19 cellular contexts compared by ENCODE assay signal in genomic region chr1:218735436-218735835, GRCh38.
DNase-seq lines count a peak whose midpoint lies in the region; ATAC-seq and TF ChIP-seq lines count a peak whose summit lies in the region.
"Had no signal": no experiment of that assay in that cellular context is flagged by ENCODE, and none has a peak within 500 bp of the region (broad histone marks: within the 10 kb centered on the region; RNA-seq: fewer than 3 reads in every experiment).

No MANE protein-coding gene starts in this region.

- H3K4me3 ChIP-seq in AG10803 (ENCODE audit: low read length) (no peak overlapping the region), SK-N-SH (ENCODE audit: low read depth in 2 of 2, low read length in 1 of 2) (no peak overlapping the region), fibroblast of pulmonary artery (replicated peaks; ENCODE audit: low read depth, low read length) (no peak overlapping the region)
- H3K4me3 ChIP-seq: BLaER1 treated with 17β-estradiol and CSF1 and Interleukin-3, amounts not matched to agents 10 nM and 100 nM; dorsolateral prefrontal cortex; esophagus muscularis mucosa; HAP-1; ovary had no signal

- TF ChIP-seq CTCF in AG10803 (conservative IDR thresholded peaks at IDR 0.05; ENCODE audit: low read length) (no peak), SK-N-SH (IDR thresholded peaks at IDR 0.05) (no peak), fibroblast of pulmonary artery (IDR thresholded peaks at IDR 0.05; ENCODE audit: low read length, missing control alignments) (no peak)

- H3K9me2 ChIP-seq in SK-N-SH = no peaks in the 10 kb centered on the region

- DNase-seq in AG10803 (ENCODE audit: low read depth) = peak; percentile 71
- no peak for DNase-seq in SK-N-SH
- DNase-seq in fibroblast of pulmonary artery (ENCODE audit: low read depth) = peak; percentile 93
- DNase-seq in myocyte (ENCODE audit: low read depth) = peak; percentile 51
- DNase-seq in NCI-H1105 treated with DMSO at 0.1 percent for 48 hours (lab: John Stamatoyannopoulos, UW) = no peak
- no peak for DNase-seq in OCI-M1 (lab: John Stamatoyannopoulos, UW)
- DNase-seq: activated CD4-positive, alpha-beta T cell treated with anti-CD3 and anti-CD28 coated beads for 48 hours; activated T-cell treated with anti-CD3 and anti-CD28 coated beads, Interleukin-2, amount 50 U/mL, for 1 hour; DMS153; dorsolateral prefrontal cortex; NCI-H2029; NCI-H69; T-helper 2 cell had no signal

- POLR2A ChIA-PET in SK-N-SH (lab: Yijun Ruan, JAX) = no interaction called here

- TF ChIP-seq RAD21 in SK-N-SH (IDR thresholded peaks at IDR 0.05; ENCODE audit: low read length) = no peak

- ATAC-seq in GM21737 (IDR thresholded peaks at IDR 0.05; ENCODE audit: unreplicated experiment) = no peak
- ATAC-seq in HG02642 (IDR thresholded peaks at IDR 0.05; ENCODE audit: poor library complexity, unreplicated experiment) = no peak

- no peaks in the 10 kb centered on the region for H3K79me2 ChIP-seq in SK-N-SH (ENCODE audit: insufficient read depth)

- no peaks in the 10 kb centered on the region for H3K9me3 ChIP-seq in SK-N-SH
- H3K9me3 ChIP-seq: esophagus muscularis mucosa, ovary had no signal

- no peak overlapping the region for H3K4me2 ChIP-seq in SK-N-SH
- H3K4me2 ChIP-seq: BLaER1 treated with 17β-estradiol and CSF1 and Interleukin-3, amounts not matched to agents 10 nM and 100 nM had no signal

- H3K9ac ChIP-seq in SK-N-SH = no peak overlapping the region
- H3K9ac ChIP-seq: BLaER1 treated with 17β-estradiol and CSF1 and Interleukin-3, amounts not matched to agents 10 nM and 100 nM had no signal

- no peaks in the 10 kb centered on the region for H3K27me3 ChIP-seq in SK-N-SH (ENCODE audit: insufficient read depth)
- H3K27me3 ChIP-seq: BLaER1 treated with 17β-estradiol and CSF1 and Interleukin-3, amounts not matched to agents 10 nM and 100 nM; esophagus muscularis mucosa; ovary had no signal

- H3K36me3 ChIP-seq in SK-N-SH (replicated peaks in 1 of 2; ENCODE audit: control insufficient read depth in 1 of 2, insufficient read depth in 2 of 2, low read length in 1 of 2) = no peaks in the 10 kb centered on the region
- H3K36me3 ChIP-seq: BLaER1 treated with 17β-estradiol and CSF1 and Interleukin-3, amounts not matched to agents 10 nM and 100 nM; esophagus muscularis mucosa; HAP-1; ovary had no signal

- no peaks in the 10 kb centered on the region for H3F3A ChIP-seq in SK-N-SH (replicated peaks; ENCODE audit: insufficient read depth)

- peak overlapping the region; percentile 43; the same call in 1 of the 2 replicates for H2AFZ ChIP-seq in SK-N-SH (ENCODE audit: low read depth)

- TF ChIP-seq EP300 in SK-N-SH (IDR thresholded peaks at IDR 0.05; ENCODE audit: borderline replicate concordance in 1 of 2, low read depth in 1 of 2, low read length in 1 of 2) = no peak

- 0 out of 4 replicates have a peak, but pooled peaks cover 0 to 6% of the 10 kb centered on the region in 2 experiments for H3K4me1 ChIP-seq in SK-N-SH (ENCODE audit: control insufficient read depth in 1 of 2, insufficient read depth in 2 of 2, low read depth in 1 of 2, low read length in 1 of 2)
- H3K4me1 ChIP-seq: BLaER1 treated with 17β-estradiol and CSF1 and Interleukin-3, amounts not matched to agents 10 nM and 100 nM; HAP-1 had no signal

- CTCF ChIA-PET in SK-N-SH (lab: Yijun Ruan, JAX) = interaction anchor here (0.6 to 1.1 kb wide), 3 partner anchors 13 to 135 kb away, joined by 3 to 4 read pairs (median 3); no protein-coding TSS in a partner anchor

- no peaks in the 10 kb centered on the region for H4K20me1 ChIP-seq in SK-N-SH (ENCODE audit: insufficient read depth)
- H4K20me1 ChIP-seq: BLaER1 treated with 17β-estradiol and CSF1 and Interleukin-3, amounts not matched to agents 10 nM and 100 nM had no signal

- H3K27ac ChIP-seq in SK-N-SH (ENCODE audit: low read depth in 2 of 2, low read length in 1 of 2) = no peak overlapping the region
- H3K27ac ChIP-seq: BLaER1 treated with 17β-estradiol and CSF1 and Interleukin-3, amounts not matched to agents 10 nM and 100 nM; dorsolateral prefrontal cortex; esophagus muscularis mucosa; ovary had no signal

TF ChIP-seq in SK-N-SH, 30 proteins besides CTCF, POLR2A, EP300 and RAD21:
- TF ChIP-seq NFIC (IDR thresholded peaks at IDR 0.05; ENCODE audit: borderline replicate concordance) (peak; percentile 10; the same call in 1 of the 2 replicates), NRF1 (IDR thresholded peaks at IDR 0.05; ENCODE audit: low read depth, low read length) (no peak), JUND (IDR thresholded peaks at IDR 0.05) (0 out of 2 replicates have a peak, but pooled peaks have one; percentile 28)

Comparison
In these comparisons a context has a peak if more than half of its experiments do, and no peak if none do; other contexts are left out.
1. DNase-seq: peak in AG10803 (single experiment), fibroblast of pulmonary artery (single experiment) and myocyte (single experiment); none in SK-N-SH (single experiment), NCI-H1105 treated with DMSO at 0.1 percent for 48 hours (single experiment) and OCI-M1 (single experiment).